In the genomic region with DNA sequence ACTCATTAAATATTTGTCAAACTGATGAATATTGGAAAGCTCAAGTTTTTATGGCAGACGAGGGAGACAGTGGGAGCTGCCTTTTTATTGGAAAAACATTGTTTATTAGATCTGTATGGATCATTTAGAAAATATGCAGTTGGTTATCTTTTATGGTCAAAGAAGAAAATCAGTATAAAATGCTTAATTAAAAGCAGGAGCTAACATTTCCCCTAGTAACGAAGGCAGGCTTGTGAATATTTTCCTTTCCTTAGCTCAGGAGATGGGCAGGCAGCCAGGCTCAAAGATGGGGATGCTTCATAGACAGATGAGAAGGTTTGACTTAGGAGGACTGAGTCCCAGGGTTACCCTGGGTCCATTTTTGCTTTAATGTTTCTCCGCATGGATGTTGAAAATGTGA, we compare ENCODE assay signal across 21 cellular contexts. TPM values are rescaled to one million over a fixed set of nuclear protein-coding genes. Genes with fewer than 3 reads are reported as not detected.
DNase-seq lines count a peak whose midpoint lies in the region; ATAC-seq, FAIRE-seq and TF ChIP-seq lines count a peak whose summit lies in the region.
"Had no signal": no experiment of that assay in that cellular context is flagged by ENCODE, and none has a peak within 500 bp of the region (broad histone marks: within the 10 kb centered on the region; RNA-seq: fewer than 3 reads in every experiment).

No MANE protein-coding gene starts in this region.

- no peaks in the 10 kb centered on the region for H4K20me1 ChIP-seq in smooth muscle cell (ENCODE audit: low read depth)

- H3K4me3 Mint-ChIP-seq in stimulated activated naive B cell treated with anti-CD40 and anti-IgM and Interleukin-4, amounts not matched to agents 10 μg/mL and 1 μg/mL and 100 μg/mL, for 72 hours: no peak overlapping the region
- H3K4me3 Mint-ChIP-seq: activated CD8-positive, alpha-beta T cell treated with anti-CD3 and anti-CD28 coated beads, Interleukin-2, amount 10 ng/mL, durations not matched to agents 7 days and 5 days; activated naive CD4-positive, alpha-beta T cell treated with anti-CD3 and anti-CD28 coated beads, Interleukin-2, amount 50 U/mL, for 24 hours; activated T-cell treated with anti-CD3 and anti-CD28 coated beads, Interleukin-2, amount 50 U/mL, for 24 hours had no signal

- intact Hi-C loops in Panc1 (cut with micrococcal nuclease; ENCODE audit: unreplicated experiment): no loop called here

- H3K27me3 ChIP-seq in Panc1 (ENCODE audit: control insufficient read depth, insufficient read depth, low read length) (no peaks in the 10 kb centered on the region), smooth muscle cell (ENCODE audit: low read depth) (no peaks in the 10 kb centered on the region)
- H3K27me3 ChIP-seq: body of pancreas had no signal

- H3K4me1 ChIP-seq in Panc1 (ENCODE audit: control insufficient read depth, insufficient read depth, low read length) (peaks cover 42% of the 10 kb centered on the region), smooth muscle cell (ENCODE audit: low read depth) (peaks cover 11% of the 10 kb centered on the region)
- H3K4me1 ChIP-seq: prostate gland had no signal

- H3K79me2 ChIP-seq in smooth muscle cell (ENCODE audit: low read depth): peaks cover 20% of the 10 kb centered on the region

- peak; percentile 99 for FAIRE-seq in endometrium (lab: Jason Lieb, UNC)
- FAIRE-seq: K562, small intestine had no signal

- CTCF ChIA-PET in Panc1 (lab: Charles Lee): no interaction called here

- H3K4me2 ChIP-seq in smooth muscle cell: peak overlapping the region; percentile 7

- no peak for ATAC-seq in Panc1
- ATAC-seq in stimulated activated naive B cell treated with anti-CD40 and anti-IgM and Interleukin-4, amounts not matched to agents 10 μg/mL and 1 μg/mL and 100 μg/mL, for 72 hours (replicated peaks): no peak
- ATAC-seq: activated CD8-positive, alpha-beta T cell treated with anti-CD3 and anti-CD28 coated beads, Interleukin-2, amount 10 ng/mL, durations not matched to agents 7 days and 5 days; body of pancreas; K562 had no signal

- H3K36me3 ChIP-seq in Panc1 (ENCODE audit: control insufficient read depth, insufficient read depth, low read length) (no peaks in the 10 kb centered on the region; the same call in 1 of the 2 replicates), smooth muscle cell (ENCODE audit: low read depth) (no peaks in the 10 kb centered on the region)
- H3K36me3 ChIP-seq: prostate gland had no signal

- no peak overlapping the region for H3K9ac ChIP-seq in smooth muscle cell (ENCODE audit: low read depth)

- H2AFZ ChIP-seq in smooth muscle cell (ENCODE audit: low read depth): no peak overlapping the region

- no peak overlapping the region for H3K4me3 ChIP-seq in Panc1 (ENCODE audit: low read depth in 2 of 2, low read length in 2 of 2)
- H3K4me3 ChIP-seq in smooth muscle cell: no peak overlapping the region
- H3K4me3 ChIP-seq: body of pancreas, K562, prostate gland had no signal

- H3K4me1 Mint-ChIP-seq in stimulated activated naive B cell treated with anti-CD40 and anti-IgM and Interleukin-4, amounts not matched to agents 10 μg/mL and 1 μg/mL and 100 μg/mL, for 72 hours: no peaks in the 10 kb centered on the region
- H3K4me1 Mint-ChIP-seq: activated naive CD4-positive, alpha-beta T cell treated with anti-CD3 and anti-CD28 coated beads, Interleukin-2, amount 50 U/mL, for 24 hours had no signal

- H3K27ac ChIP-seq in Panc1 (ENCODE audit: low read length) (peak overlapping the region; percentile 19; the same call in 1 of the 2 replicates), smooth muscle cell (ENCODE audit: low read depth) (no peak overlapping the region)
- H3K27ac ChIP-seq: body of pancreas, prostate gland had no signal

- in situ Hi-C loops in Panc1 (cut with HindIII; ENCODE audit: low pct_unique_long_range_greater_than_20kb, low sequenced_read_pairs): no loop called here

- 59% methylated on average over 3 of the region's 3 CpGs for WGBS in smooth muscle cell (ENCODE audit: low lambda C conversion rate)

- no peaks in the 10 kb centered on the region for H3K9me3 Mint-ChIP-seq in stimulated activated naive B cell treated with anti-CD40 and anti-IgM and Interleukin-4, amounts not matched to agents 10 μg/mL and 1 μg/mL and 100 μg/mL, for 72 hours
- H3K9me3 Mint-ChIP-seq: activated naive CD4-positive, alpha-beta T cell treated with anti-CD3 and anti-CD28 coated beads, Interleukin-2, amount 50 U/mL, for 24 hours; activated T-cell treated with anti-CD3 and anti-CD28 coated beads, Interleukin-2, amount 50 U/mL, for 24 hours had no signal

- peak; percentile 25 for DNase-seq in NCI-H1694 (lab: John Stamatoyannopoulos, UW)
- DNase-seq in NCI-H1694 treated with DMSO at 0.1 percent for 48 hours (lab: John Stamatoyannopoulos, UW): no peak
- no peak for DNase-seq in Panc1 (ENCODE audit: low read depth, low spot score)
- DNase-seq in smooth muscle cell (lab: John Stamatoyannopoulos, UW; ENCODE audit: unreplicated experiment): no peak
- DNase-seq in NCI-H187 treated with DMSO at 0.1 percent for 48 hours (lab: John Stamatoyannopoulos, UW): no peak
- no peak for DNase-seq in stimulated activated naive B cell treated with anti-CD40 and anti-IgM and Interleukin-4, amounts not matched to agents 10 μg/mL and 1 μg/mL and 100 μg/mL, for 72 hours
- no peak for DNase-seq in NK-92 treated with Interleukin-12 subunit alpha and Interleukin-12 subunit beta, amount 100 ng/mL, for 24 hours (lab: John Stamatoyannopoulos, UW)
- DNase-seq: 8988T; activated CD8-positive, alpha-beta T cell treated with anti-CD3 and anti-CD28 coated beads, Interleukin-2, amount 10 ng/mL, durations not matched to agents 7 days and 5 days; activated T-cell treated with anti-CD3 and anti-CD28 coated beads, Interleukin-2, amount 50 U/mL, for 24 hours; body of pancreas; dermis blood vessel endothelial cell; DMS53; midbrain; NCI-H82; small intestine; stimulated activated CD4-positive, alpha-beta T cell treated with anti-CD3 and anti-CD28 coated beads, Interleukin-4, amount 100 ng/mL, for 1 hour had no signal

- H3K27me3 Mint-ChIP-seq in stimulated activated naive B cell treated with anti-CD40 and anti-IgM and Interleukin-4, amounts not matched to agents 10 μg/mL and 1 μg/mL and 100 μg/mL, for 72 hours: peaks cover 0 to 7% of the 10 kb centered on the region in 2 donors

- TF ChIP-seq CTCF in Panc1 (IDR thresholded peaks at IDR 0.05): no peak
- TF ChIP-seq CTCF in smooth muscle cell (IDR thresholded peaks at IDR 0.05; ENCODE audit: borderline replicate concordance, insufficient read depth, poor library complexity, severe bottlenecking): no peak

- no peaks in the 10 kb centered on the region for H3K36me3 Mint-ChIP-seq in stimulated activated naive B cell treated with anti-CD40 and anti-IgM and Interleukin-4, amounts not matched to agents 10 μg/mL and 1 μg/mL and 100 μg/mL, for 72 hours
- H3K36me3 Mint-ChIP-seq: activated naive CD4-positive, alpha-beta T cell treated with anti-CD3 and anti-CD28 coated beads, Interleukin-2, amount 50 U/mL, for 24 hours had no signal

- H3K9me3 ChIP-seq in Panc1 (ENCODE audit: control insufficient read depth, insufficient read depth, low read depth, low read length) (no peaks in the 10 kb centered on the region), smooth muscle cell (replicated peaks; ENCODE audit: low read depth) (no peaks in the 10 kb centered on the region)
- H3K9me3 ChIP-seq: body of pancreas, prostate gland had no signal

- no peak overlapping the region for H3K27ac Mint-ChIP-seq in stimulated activated naive B cell treated with anti-CD40 and anti-IgM and Interleukin-4, amounts not matched to agents 10 μg/mL and 1 μg/mL and 100 μg/mL, for 72 hours
- H3K27ac Mint-ChIP-seq: activated CD8-positive, alpha-beta T cell treated with anti-CD3 and anti-CD28 coated beads, Interleukin-2, amount 10 ng/mL, durations not matched to agents 7 days and 5 days; activated naive CD4-positive, alpha-beta T cell treated with anti-CD3 and anti-CD28 coated beads, Interleukin-2, amount 50 U/mL, for 24 hours; activated T-cell treated with anti-CD3 and anti-CD28 coated beads, Interleukin-2, amount 50 U/mL, for 24 hours had no signal

- POLR2A ChIA-PET in Panc1 (lab: Charles Lee): no interaction called here

- BruUV-seq in Panc1 (replicated peaks; lab: Mats Ljungman, UMichigan): no TSS peak

- H3F3A ChIP-seq in smooth muscle cell (ENCODE audit: low read depth): peaks cover 3% of the 10 kb centered on the region

RNA-seq across cellular contexts. Expression of a gene that starts 26.0 kb away (rescaled TPM):
- total RNA-seq in Panc1 (2021; ENCODE audit: unreplicated experiment) (19.3 TPM), smooth muscle cell (7.2 and 8.0 TPM in 2 replicates)
- polyA plus RNA-seq in Panc1 (2012; ENCODE audit: insufficient read length): 7.8 TPM
- 3.3 and 6.1 TPM in 2 replicates for polyA plus RNA-seq in smooth muscle cell
- total RNA-seq: activated CD8-positive, alpha-beta T cell treated with anti-CD3 and anti-CD28 coated beads, Interleukin-2, amount 10 ng/mL, durations not matched to agents 7 days and 5 days had no signal
- polyA plus RNA-seq: K562 had no signal
